In genomic region chr5:52648726-52649125, GRCh38 we compare ENCODE assay signal across 11 cellular contexts.
A peak's percentile ranks its signal among the peaks of the same experiment; 100 is the strongest.
DNase-seq lines count a peak whose midpoint lies in the region; ATAC-seq lines count a peak whose summit lies in the region.
"Had no signal": no experiment of that assay in that cellular context is flagged by ENCODE, and none has a peak within 500 bp of the region (broad histone marks: within the 10 kb centered on the region; RNA-seq: fewer than 3 reads in every experiment).

No MANE protein-coding gene starts in this region.

- DNase-seq in SK-MEL-5 (ENCODE audit: low read depth, low spot score) (peak; percentile 74), head of caudate nucleus (peak in 22 of 42 donors; percentile 9 to 62 (median 29)), putamen (ENCODE audit: low spot score) (peak; percentile 53), left ventricle myocardium superior (no peak)
- no peak for DNase-seq in central memory CD4-positive, alpha-beta T cell
- DNase-seq: ACHN; CD4-positive, alpha-beta T cell; DMS153; DMS79 treated with DMSO at 0.1 percent for 48 hours; GF-D8 had no signal

- intact Hi-C loops in head of caudate nucleus (cut with DNase I) (no loop called here), left ventricle myocardium superior (cut with micrococcal nuclease) (no loop called here)

- in situ Hi-C loops in SK-MEL-5 (cut with HindIII; ENCODE audit: low pct_unique_long_range_greater_than_20kb, low sequenced_read_pairs), result no loop called here

- ATAC-seq in left ventricle myocardium superior, result no peak
- ATAC-seq in GM21723 (IDR thresholded peaks at IDR 0.05; ENCODE audit: unreplicated experiment), result no peak

Comparison
In these comparisons a context has a peak if more than half of its experiments do, and no peak if none do; other contexts are left out.
1. DNase-seq: peak in SK-MEL-5 (single experiment), head of caudate nucleus (22 of 42) and putamen (single experiment); none in central memory CD4-positive, alpha-beta T cell (single experiment) and left ventricle myocardium superior (single experiment).